ENCODE assay signal across 1 cellular context in the genomic region with DNA sequence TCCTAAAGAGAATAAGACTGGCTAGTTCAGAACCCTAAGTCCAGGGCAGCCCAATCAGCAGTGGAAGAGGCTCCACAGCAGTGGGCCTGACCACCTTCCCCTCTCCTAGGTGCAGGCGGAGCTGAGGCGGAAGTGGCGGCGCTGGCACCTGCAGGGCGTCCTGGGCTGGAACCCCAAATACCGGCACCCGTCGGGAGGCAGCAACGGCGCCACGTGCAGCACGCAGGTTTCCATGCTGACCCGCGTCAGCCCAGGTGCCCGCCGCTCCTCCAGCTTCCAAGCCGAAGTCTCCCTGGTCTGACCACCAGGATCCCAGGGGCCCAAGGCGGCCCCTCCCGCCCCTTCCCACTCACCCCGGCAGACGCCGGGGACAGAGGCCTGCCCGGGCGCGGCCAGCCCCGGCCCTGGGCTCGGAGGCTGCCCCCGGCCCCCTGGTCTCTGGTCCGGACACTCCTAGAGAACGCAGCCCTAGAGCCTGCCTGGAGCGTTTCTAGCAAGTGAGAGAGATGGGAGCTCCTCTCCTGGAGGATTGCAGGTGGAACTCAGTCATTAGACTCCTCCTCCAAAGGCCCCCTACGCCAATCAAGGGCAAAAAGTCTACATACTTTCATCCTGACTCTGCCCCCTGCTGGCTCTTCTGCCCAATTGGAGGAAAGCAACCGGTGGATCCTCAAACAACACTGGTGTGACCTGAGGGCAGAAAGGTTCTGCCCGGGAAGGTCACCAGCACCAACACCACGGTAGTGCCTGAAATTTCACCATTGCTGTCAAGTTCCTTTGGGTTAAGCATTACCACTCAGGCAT.
A peak's percentile ranks its signal among the peaks of the same experiment; 100 is the strongest.
TF ChIP-seq lines count a peak whose summit lies in the region.

No MANE protein-coding gene starts in this region.

TF ChIP-seq in K562, 482 proteins besides CTCF, POLR2A, EP300 and RAD21 (continued from another document):
- TF ChIP-seq, protein P1, sequence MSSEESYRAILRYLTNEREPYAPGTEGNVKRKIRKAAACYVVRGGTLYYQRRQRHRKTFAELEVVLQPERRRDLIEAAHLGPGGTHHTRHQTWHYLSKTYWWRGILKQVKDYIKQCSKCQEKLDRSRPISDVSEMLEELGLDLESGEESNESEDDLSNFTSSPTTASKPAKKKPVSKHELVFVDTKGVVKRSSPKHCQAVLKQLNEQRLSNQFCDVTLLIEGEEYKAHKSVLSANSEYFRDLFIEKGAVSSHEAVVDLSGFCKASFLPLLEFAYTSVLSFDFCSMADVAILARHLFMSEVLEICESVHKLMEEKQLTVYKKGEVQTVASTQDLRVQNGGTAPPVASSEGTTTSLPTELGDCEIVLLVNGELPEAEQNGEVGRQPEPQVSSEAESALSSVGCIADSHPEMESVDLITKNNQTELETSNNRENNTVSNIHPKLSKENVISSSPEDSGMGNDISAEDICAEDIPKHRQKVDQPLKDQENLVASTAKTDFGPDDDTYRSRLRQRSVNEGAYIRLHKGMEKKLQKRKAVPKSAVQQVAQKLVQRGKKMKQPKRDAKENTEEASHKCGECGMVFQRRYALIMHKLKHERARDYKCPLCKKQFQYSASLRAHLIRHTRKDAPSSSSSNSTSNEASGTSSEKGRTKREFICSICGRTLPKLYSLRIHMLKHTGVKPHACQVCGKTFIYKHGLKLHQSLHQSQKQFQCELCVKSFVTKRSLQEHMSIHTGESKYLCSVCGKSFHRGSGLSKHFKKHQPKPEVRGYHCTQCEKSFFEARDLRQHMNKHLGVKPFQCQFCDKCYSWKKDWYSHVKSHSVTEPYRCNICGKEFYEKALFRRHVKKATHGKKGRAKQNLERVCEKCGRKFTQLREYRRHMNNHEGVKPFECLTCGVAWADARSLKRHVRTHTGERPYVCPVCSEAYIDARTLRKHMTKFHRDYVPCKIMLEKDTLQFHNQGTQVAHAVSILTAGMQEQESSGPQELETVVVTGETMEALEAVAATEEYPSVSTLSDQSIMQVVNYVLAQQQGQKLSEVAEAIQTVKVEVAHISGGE (CRISPR knock-in tag; IDR thresholded peaks at IDR 0.05), result no peak
- TF ChIP-seq ZNF140 (CRISPR knock-in tag; IDR thresholded peaks at IDR 0.05), result no peak
- TF ChIP-seq CSDE1 (IDR thresholded peaks at IDR 0.05), result no peak
- no peak for TF ChIP-seq ZNF77 (CRISPR knock-in tag; IDR thresholded peaks at IDR 0.05)
- no peak for TF ChIP-seq ZNF79 (CRISPR knock-in tag; IDR thresholded peaks at IDR 0.05; ENCODE audit: low read depth)
- TF ChIP-seq, protein P2, sequence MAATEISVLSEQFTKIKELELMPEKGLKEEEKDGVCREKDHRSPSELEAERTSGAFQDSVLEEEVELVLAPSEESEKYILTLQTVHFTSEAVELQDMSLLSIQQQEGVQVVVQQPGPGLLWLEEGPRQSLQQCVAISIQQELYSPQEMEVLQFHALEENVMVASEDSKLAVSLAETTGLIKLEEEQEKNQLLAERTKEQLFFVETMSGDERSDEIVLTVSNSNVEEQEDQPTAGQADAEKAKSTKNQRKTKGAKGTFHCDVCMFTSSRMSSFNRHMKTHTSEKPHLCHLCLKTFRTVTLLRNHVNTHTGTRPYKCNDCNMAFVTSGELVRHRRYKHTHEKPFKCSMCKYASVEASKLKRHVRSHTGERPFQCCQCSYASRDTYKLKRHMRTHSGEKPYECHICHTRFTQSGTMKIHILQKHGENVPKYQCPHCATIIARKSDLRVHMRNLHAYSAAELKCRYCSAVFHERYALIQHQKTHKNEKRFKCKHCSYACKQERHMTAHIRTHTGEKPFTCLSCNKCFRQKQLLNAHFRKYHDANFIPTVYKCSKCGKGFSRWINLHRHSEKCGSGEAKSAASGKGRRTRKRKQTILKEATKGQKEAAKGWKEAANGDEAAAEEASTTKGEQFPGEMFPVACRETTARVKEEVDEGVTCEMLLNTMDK (IDR thresholded peaks at IDR 0.05; ENCODE audit: borderline replicate concordance, insufficient read depth, low read depth, low read length, poor library complexity, severe bottlenecking), result peak; percentile 80
- no peak for TF ChIP-seq RREB1 (CRISPR knock-in tag; IDR thresholded peaks at IDR 0.05)
- no peak for TF ChIP-seq CCNT2 (IDR thresholded peaks at IDR 0.05; ENCODE audit: borderline replicate concordance, extremely low read depth, insufficient read length, low read depth, low read length)
- TF ChIP-seq, protein P3, sequence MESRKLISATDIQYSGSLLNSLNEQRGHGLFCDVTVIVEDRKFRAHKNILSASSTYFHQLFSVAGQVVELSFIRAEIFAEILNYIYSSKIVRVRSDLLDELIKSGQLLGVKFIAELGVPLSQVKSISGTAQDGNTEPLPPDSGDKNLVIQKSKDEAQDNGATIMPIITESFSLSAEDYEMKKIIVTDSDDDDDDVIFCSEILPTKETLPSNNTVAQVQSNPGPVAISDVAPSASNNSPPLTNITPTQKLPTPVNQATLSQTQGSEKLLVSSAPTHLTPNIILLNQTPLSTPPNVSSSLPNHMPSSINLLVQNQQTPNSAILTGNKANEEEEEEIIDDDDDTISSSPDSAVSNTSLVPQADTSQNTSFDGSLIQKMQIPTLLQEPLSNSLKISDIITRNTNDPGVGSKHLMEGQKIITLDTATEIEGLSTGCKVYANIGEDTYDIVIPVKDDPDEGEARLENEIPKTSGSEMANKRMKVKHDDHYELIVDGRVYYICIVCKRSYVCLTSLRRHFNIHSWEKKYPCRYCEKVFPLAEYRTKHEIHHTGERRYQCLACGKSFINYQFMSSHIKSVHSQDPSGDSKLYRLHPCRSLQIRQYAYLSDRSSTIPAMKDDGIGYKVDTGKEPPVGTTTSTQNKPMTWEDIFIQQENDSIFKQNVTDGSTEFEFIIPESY (CRISPR knock-in tag; IDR thresholded peaks at IDR 0.05), result no peak
- TF ChIP-seq TOE1 (IDR thresholded peaks at IDR 0.05; ENCODE audit: borderline replicate concordance), result no peak
- no peak for TF ChIP-seq TOE1 (CRISPR knock-in tag; IDR thresholded peaks at IDR 0.05; ENCODE audit: borderline replicate concordance, low read depth)
- TF ChIP-seq, protein P4, sequence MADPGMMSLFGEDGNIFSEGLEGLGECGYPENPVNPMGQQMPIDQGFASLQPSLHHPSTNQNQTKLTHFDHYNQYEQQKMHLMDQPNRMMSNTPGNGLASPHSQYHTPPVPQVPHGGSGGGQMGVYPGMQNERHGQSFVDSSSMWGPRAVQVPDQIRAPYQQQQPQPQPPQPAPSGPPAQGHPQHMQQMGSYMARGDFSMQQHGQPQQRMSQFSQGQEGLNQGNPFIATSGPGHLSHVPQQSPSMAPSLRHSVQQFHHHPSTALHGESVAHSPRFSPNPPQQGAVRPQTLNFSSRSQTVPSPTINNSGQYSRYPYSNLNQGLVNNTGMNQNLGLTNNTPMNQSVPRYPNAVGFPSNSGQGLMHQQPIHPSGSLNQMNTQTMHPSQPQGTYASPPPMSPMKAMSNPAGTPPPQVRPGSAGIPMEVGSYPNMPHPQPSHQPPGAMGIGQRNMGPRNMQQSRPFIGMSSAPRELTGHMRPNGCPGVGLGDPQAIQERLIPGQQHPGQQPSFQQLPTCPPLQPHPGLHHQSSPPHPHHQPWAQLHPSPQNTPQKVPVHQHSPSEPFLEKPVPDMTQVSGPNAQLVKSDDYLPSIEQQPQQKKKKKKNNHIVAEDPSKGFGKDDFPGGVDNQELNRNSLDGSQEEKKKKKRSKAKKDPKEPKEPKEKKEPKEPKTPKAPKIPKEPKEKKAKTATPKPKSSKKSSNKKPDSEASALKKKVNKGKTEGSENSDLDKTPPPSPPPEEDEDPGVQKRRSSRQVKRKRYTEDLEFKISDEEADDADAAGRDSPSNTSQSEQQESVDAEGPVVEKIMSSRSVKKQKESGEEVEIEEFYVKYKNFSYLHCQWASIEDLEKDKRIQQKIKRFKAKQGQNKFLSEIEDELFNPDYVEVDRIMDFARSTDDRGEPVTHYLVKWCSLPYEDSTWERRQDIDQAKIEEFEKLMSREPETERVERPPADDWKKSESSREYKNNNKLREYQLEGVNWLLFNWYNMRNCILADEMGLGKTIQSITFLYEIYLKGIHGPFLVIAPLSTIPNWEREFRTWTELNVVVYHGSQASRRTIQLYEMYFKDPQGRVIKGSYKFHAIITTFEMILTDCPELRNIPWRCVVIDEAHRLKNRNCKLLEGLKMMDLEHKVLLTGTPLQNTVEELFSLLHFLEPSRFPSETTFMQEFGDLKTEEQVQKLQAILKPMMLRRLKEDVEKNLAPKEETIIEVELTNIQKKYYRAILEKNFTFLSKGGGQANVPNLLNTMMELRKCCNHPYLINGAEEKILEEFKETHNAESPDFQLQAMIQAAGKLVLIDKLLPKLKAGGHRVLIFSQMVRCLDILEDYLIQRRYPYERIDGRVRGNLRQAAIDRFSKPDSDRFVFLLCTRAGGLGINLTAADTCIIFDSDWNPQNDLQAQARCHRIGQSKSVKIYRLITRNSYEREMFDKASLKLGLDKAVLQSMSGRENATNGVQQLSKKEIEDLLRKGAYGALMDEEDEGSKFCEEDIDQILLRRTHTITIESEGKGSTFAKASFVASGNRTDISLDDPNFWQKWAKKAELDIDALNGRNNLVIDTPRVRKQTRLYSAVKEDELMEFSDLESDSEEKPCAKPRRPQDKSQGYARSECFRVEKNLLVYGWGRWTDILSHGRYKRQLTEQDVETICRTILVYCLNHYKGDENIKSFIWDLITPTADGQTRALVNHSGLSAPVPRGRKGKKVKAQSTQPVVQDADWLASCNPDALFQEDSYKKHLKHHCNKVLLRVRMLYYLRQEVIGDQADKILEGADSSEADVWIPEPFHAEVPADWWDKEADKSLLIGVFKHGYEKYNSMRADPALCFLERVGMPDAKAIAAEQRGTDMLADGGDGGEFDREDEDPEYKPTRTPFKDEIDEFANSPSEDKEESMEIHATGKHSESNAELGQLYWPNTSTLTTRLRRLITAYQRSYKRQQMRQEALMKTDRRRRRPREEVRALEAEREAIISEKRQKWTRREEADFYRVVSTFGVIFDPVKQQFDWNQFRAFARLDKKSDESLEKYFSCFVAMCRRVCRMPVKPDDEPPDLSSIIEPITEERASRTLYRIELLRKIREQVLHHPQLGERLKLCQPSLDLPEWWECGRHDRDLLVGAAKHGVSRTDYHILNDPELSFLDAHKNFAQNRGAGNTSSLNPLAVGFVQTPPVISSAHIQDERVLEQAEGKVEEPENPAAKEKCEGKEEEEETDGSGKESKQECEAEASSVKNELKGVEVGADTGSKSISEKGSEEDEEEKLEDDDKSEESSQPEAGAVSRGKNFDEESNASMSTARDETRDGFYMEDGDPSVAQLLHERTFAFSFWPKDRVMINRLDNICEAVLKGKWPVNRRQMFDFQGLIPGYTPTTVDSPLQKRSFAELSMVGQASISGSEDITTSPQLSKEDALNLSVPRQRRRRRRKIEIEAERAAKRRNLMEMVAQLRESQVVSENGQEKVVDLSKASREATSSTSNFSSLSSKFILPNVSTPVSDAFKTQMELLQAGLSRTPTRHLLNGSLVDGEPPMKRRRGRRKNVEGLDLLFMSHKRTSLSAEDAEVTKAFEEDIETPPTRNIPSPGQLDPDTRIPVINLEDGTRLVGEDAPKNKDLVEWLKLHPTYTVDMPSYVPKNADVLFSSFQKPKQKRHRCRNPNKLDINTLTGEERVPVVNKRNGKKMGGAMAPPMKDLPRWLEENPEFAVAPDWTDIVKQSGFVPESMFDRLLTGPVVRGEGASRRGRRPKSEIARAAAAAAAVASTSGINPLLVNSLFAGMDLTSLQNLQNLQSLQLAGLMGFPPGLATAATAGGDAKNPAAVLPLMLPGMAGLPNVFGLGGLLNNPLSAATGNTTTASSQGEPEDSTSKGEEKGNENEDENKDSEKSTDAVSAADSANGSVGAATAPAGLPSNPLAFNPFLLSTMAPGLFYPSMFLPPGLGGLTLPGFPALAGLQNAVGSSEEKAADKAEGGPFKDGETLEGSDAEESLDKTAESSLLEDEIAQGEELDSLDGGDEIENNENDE (IDR thresholded peaks at IDR 0.05; ENCODE audit: low read depth, low read length), result no peak
- TF ChIP-seq MAFK (IDR thresholded peaks at IDR 0.05; ENCODE audit: low read length), result 0 out of 2 replicates have a peak, but pooled peaks have one; percentile 5
- TF ChIP-seq L3MBTL2 (IDR thresholded peaks at IDR 0.05), result 0 out of 2 replicates have a peak, but pooled peaks have one; percentile 19
- no peak for TF ChIP-seq HEY1 (CRISPR knock-in tag; IDR thresholded peaks at IDR 0.05; ENCODE audit: borderline replicate concordance)
- TF ChIP-seq CBX2 (IDR thresholded peaks at IDR 0.05; ENCODE audit: insufficient read depth, low read length, poor library complexity, severe bottlenecking), result no peak
